ENCODE assay signal across 16 cellular contexts in genomic region chr2:179240481-179241451, GRCh38. TPM values are rescaled to one million over a fixed set of nuclear protein-coding genes. Genes with fewer than 3 reads are reported as not detected.
DNase-seq lines count a peak whose midpoint lies in the region; ATAC-seq and TF ChIP-seq lines count a peak whose summit lies in the region.
"Had no signal": no experiment of that assay in that cellular context is flagged by ENCODE, and none has a peak within 500 bp of the region (broad histone marks: within the 10 kb centered on the region; RNA-seq: fewer than 3 reads in every experiment).

No MANE protein-coding gene starts in this region.

- peak overlapping the region; percentile 8 for H3K4me3 Mint-ChIP-seq in activated naive CD4-positive, alpha-beta T cell treated with anti-CD3 and anti-CD28 coated beads, Interleukin-2, amount 50 U/mL, for 24 hours
- H3K4me3 Mint-ChIP-seq: central memory CD8-positive, alpha-beta T cell; natural killer cell treated with Interleukin-12 subunit alpha and Interleukin-12 subunit beta and Interleukin-15 and Interleukin-18, amount 100 ng/mL, for 72 hours had no signal

- H3F3A ChIP-seq in OCI-LY1 (ENCODE audit: insufficient read depth, low read length) = no peaks in the 10 kb centered on the region

- H3K4me1 ChIP-seq in OCI-LY1 (ENCODE audit: insufficient read depth, low read length, severe bottlenecking) (peaks cover 15% of the 10 kb centered on the region), thoracic aorta (ENCODE audit: control insufficient read depth in 1 of 2, low read depth in 2 of 2) (peaks cover 27 to 44% of the 10 kb centered on the region in 2 donors)

- H2AFZ ChIP-seq in OCI-LY1 (ENCODE audit: low read length) = no peak overlapping the region

- no peak overlapping the region for H3K4me2 ChIP-seq in OCI-LY1 (ENCODE audit: low read length)

- H3K9me3 Mint-ChIP-seq in activated naive CD4-positive, alpha-beta T cell treated with anti-CD3 and anti-CD28 coated beads, Interleukin-2, amount 50 U/mL, for 24 hours = peaks cover 8% of the 10 kb centered on the region
- H3K9me3 Mint-ChIP-seq in activated naive CD4-positive, alpha-beta T cell treated with anti-CD3 and anti-CD28 coated beads, Interleukin-2, amount 50 U/mL, for 72 hours = peaks cover 0 to 5% of the 10 kb centered on the region in 2 donors
- H3K9me3 Mint-ChIP-seq: natural killer cell treated with Interleukin-12 subunit alpha and Interleukin-12 subunit beta and Interleukin-15 and Interleukin-18, amount 100 ng/mL, for 72 hours had no signal

- no peak overlapping the region for H3K4me3 ChIP-seq in OCI-LY1 (ENCODE audit: low read depth, low read length, poor library complexity, severe bottlenecking)
- H3K4me3 ChIP-seq in epithelial cell of proximal tubule (ENCODE audit: low read depth, low read length) = no peak overlapping the region
- H3K4me3 ChIP-seq in thoracic aorta = peak overlapping the region; percentile 8

- no peak for DNase-seq in activated naive CD4-positive, alpha-beta T cell treated with anti-CD3 and anti-CD28 coated beads, Interleukin-2, amount 50 U/mL, for 72 hours (ENCODE audit: low spot score in 2 of 2)
- no peak for DNase-seq in epithelial cell of proximal tubule (ENCODE audit: low read depth)
- no peak for DNase-seq in thoracic aorta (ENCODE audit: low spot score)
- no peak for DNase-seq in stimulated activated CD8-positive, alpha-beta memory T cell treated with anti-CD3 and anti-CD28 coated beads, Interleukin-4, amount 100 ng/mL, for 48 hours
- DNase-seq in 8988T = no peak
- DNase-seq in foreskin melanocyte = no peak
- DNase-seq: activated T-cell treated with anti-CD3 and anti-CD28 coated beads, Interleukin-2, amount 50 U/mL, for 1 hour; C1 segment of cervical spinal cord; KBM-7; NCI-H1930; small intestine had no signal

- 0 out of 2 replicates have a peak, but pooled peaks cover 11% of the 10 kb centered on the region for H3K79me2 ChIP-seq in OCI-LY1 (ENCODE audit: insufficient read depth, low read length)

- H3K27ac ChIP-seq in OCI-LY1 (ENCODE audit: low read depth, low read length, poor library complexity, severe bottlenecking) = no peak overlapping the region
- peak overlapping the region; percentile 11 to 13 for H3K27ac ChIP-seq in thoracic aorta

- no peak overlapping the region for H3K27ac Mint-ChIP-seq in activated naive CD4-positive, alpha-beta T cell treated with anti-CD3 and anti-CD28 coated beads, Interleukin-2, amount 50 U/mL, for 24 hours
- H3K27ac Mint-ChIP-seq in activated naive CD4-positive, alpha-beta T cell treated with anti-CD3 and anti-CD28 coated beads, Interleukin-2, amount 50 U/mL, for 72 hours = no peak overlapping the region

- H3K36me3 Mint-ChIP-seq in activated naive CD4-positive, alpha-beta T cell treated with anti-CD3 and anti-CD28 coated beads, Interleukin-2, amount 50 U/mL, for 24 hours = no peaks in the 10 kb centered on the region
- peaks cover 0 to 6% of the 10 kb centered on the region in 2 donors for H3K36me3 Mint-ChIP-seq in activated naive CD4-positive, alpha-beta T cell treated with anti-CD3 and anti-CD28 coated beads, Interleukin-2, amount 50 U/mL, for 72 hours
- H3K36me3 Mint-ChIP-seq: natural killer cell treated with Interleukin-12 subunit alpha and Interleukin-12 subunit beta and Interleukin-15 and Interleukin-18, amount 100 ng/mL, for 72 hours had no signal

- H3K9me2 ChIP-seq in OCI-LY1 (ENCODE audit: low read depth, low read length) = no peaks in the 10 kb centered on the region

- no peaks in the 10 kb centered on the region for H4K20me1 ChIP-seq in OCI-LY1 (ENCODE audit: insufficient read depth, low read length)

- H3K36me3 ChIP-seq in OCI-LY1 (ENCODE audit: insufficient read depth, low read length) (no peaks in the 10 kb centered on the region), thoracic aorta (no peaks in the 10 kb centered on the region)

- peaks cover 5% of the 10 kb centered on the region for H3K27me3 Mint-ChIP-seq in activated naive CD4-positive, alpha-beta T cell treated with anti-CD3 and anti-CD28 coated beads, Interleukin-2, amount 50 U/mL, for 24 hours
- H3K27me3 Mint-ChIP-seq: central memory CD8-positive, alpha-beta T cell; natural killer cell treated with Interleukin-12 subunit alpha and Interleukin-12 subunit beta and Interleukin-15 and Interleukin-18, amount 100 ng/mL, for 72 hours had no signal

- peaks cover 45% of the 10 kb centered on the region for H3K4me1 Mint-ChIP-seq in activated naive CD4-positive, alpha-beta T cell treated with anti-CD3 and anti-CD28 coated beads, Interleukin-2, amount 50 U/mL, for 24 hours
- H3K4me1 Mint-ChIP-seq: central memory CD8-positive, alpha-beta T cell had no signal

- peak; percentile 49; the same call in 1 of the 2 replicates for TF ChIP-seq CTCF in OCI-LY1 (IDR thresholded peaks at IDR 0.05; ENCODE audit: low read length)
- TF ChIP-seq CTCF in epithelial cell of proximal tubule (conservative IDR thresholded peaks at IDR 0.05; ENCODE audit: low read depth, low read length) = peak; percentile 45
- no peak for TF ChIP-seq CTCF in thoracic aorta (IDR thresholded peaks at IDR 0.05)

- H3K9me3 ChIP-seq in OCI-LY1 (ENCODE audit: low read length) (no peaks in the 10 kb centered on the region), thoracic aorta (no peaks in the 10 kb centered on the region)

- no peak overlapping the region for H3K9ac ChIP-seq in OCI-LY1 (ENCODE audit: low read length)

- no peaks in the 10 kb centered on the region for H3K27me3 ChIP-seq in OCI-LY1 (ENCODE audit: insufficient read depth, low read length)
- H3K27me3 ChIP-seq in thoracic aorta (replicated peaks; ENCODE audit: insufficient read depth) = no peaks in the 10 kb centered on the region

- no peak for ATAC-seq in activated naive CD4-positive, alpha-beta T cell treated with anti-CD3 and anti-CD28 coated beads, Interleukin-2, amount 50 U/mL, for 72 hours
- ATAC-seq in thoracic aorta (ENCODE audit: insufficient number of reproducible peaks, low FRiP score, low read depth) = no peak
- ATAC-seq: natural killer cell treated with Interleukin-12 subunit alpha and Interleukin-12 subunit beta and Interleukin-15 and Interleukin-18, amount 100 ng/mL, for 72 hours; Right ventricle myocardium inferior had no signal

RNA-seq across cellular contexts. Expression of gene SESTD1, which starts 23.9 kb away (rescaled TPM):
- 10 to 100 TPM; 15.4 to 16.0 TPM for total RNA-seq in activated naive CD4-positive, alpha-beta T cell treated with anti-CD3 and anti-CD28 coated beads, Interleukin-2, amount 50 U/mL, for 72 hours
- total RNA-seq in epithelial cell of proximal tubule (13.9 and 18.5 TPM in 2 replicates), thoracic aorta (10 to 100 TPM; 35.3 to 62.2 TPM)
